Comparison of ENCODE assay signal across 1 cellular context in genomic region chr16:23556881-23557778, GRCh38.
A peak's percentile ranks its signal among the peaks of the same experiment; 100 is the strongest.
TF ChIP-seq lines count a peak whose summit lies in the region.

Gene EARS2 (minus strand): TSS chr16:23557350. CDS start chr16:23557343, 7 bp downstream.
A gene with protein sequence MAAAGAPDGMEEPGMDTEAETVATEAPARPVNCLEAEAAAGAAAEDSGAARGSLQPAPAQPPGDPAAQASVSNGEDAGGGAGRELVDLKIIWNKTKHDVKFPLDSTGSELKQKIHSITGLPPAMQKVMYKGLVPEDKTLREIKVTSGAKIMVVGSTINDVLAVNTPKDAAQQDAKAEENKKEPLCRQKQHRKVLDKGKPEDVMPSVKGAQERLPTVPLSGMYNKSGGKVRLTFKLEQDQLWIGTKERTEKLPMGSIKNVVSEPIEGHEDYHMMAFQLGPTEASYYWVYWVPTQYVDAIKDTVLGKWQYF (plus strand): TSS chr16:23557727. CDS start chr16:23557743, 16 bp downstream.

TF ChIP-seq in HepG2, 621 proteins besides CTCF, POLR2A, EP300 and RAD21 (continued from another document and continues in another):
- TF ChIP-seq ZNF337 (CRISPR knock-in tag; IDR thresholded peaks at IDR 0.05; ENCODE audit: borderline replicate concordance, low read depth), result peak; percentile 77; the same call in 1 of the 2 replicates
- TF ChIP-seq ZNF772 (CRISPR knock-in tag; IDR thresholded peaks at IDR 0.05), result peak; percentile 46
- peak; percentile 68; the same call in 1 of the 2 replicates for TF ChIP-seq ZNF34 (CRISPR knock-in tag; IDR thresholded peaks at IDR 0.05; ENCODE audit: borderline replicate concordance)
- TF ChIP-seq ZNF501 (CRISPR knock-in tag; IDR thresholded peaks at IDR 0.05), result peak; percentile 99
- no peak for TF ChIP-seq WIZ (CRISPR knock-in tag; IDR thresholded peaks at IDR 0.05)
- TF ChIP-seq, protein P1, sequence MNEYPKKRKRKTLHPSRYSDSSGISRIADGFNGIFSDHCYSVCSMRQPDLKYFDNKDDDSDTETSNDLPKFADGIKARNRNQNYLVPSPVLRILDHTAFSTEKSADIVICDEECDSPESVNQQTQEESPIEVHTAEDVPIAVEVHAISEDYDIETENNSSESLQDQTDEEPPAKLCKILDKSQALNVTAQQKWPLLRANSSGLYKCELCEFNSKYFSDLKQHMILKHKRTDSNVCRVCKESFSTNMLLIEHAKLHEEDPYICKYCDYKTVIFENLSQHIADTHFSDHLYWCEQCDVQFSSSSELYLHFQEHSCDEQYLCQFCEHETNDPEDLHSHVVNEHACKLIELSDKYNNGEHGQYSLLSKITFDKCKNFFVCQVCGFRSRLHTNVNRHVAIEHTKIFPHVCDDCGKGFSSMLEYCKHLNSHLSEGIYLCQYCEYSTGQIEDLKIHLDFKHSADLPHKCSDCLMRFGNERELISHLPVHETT (CRISPR knock-in tag; conservative IDR thresholded peaks at IDR 0.05), result peak; percentile 91
- peak; percentile 100 for TF ChIP-seq ZMYM3 (CRISPR knock-in tag; IDR thresholded peaks at IDR 0.05)
- TF ChIP-seq ZKSCAN5 (CRISPR knock-in tag; IDR thresholded peaks at IDR 0.05), result no peak
- TF ChIP-seq HOXA7 (CRISPR knock-in tag; IDR thresholded peaks at IDR 0.05), result no peak
- TF ChIP-seq ZNF510 (CRISPR knock-in tag; IDR thresholded peaks at IDR 0.05; ENCODE audit: low read depth), result peak; percentile 22; the same call in 1 of the 2 replicates
- no peak for TF ChIP-seq NFRKB (IDR thresholded peaks at IDR 0.05)
- TF ChIP-seq, protein P2, sequence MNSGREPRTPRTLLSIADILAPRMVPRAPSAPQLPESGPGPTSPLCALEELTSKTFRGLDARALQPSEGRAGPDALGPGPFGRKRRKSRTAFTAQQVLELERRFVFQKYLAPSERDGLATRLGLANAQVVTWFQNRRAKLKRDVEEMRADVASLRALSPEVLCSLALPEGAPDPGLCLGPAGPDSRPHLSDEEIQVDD (CRISPR knock-in tag; IDR thresholded peaks at IDR 0.05; ENCODE audit: borderline replicate concordance), result no peak; the same call in 1 of the 2 replicates
- peak; percentile 75 for TF ChIP-seq HOMEZ (CRISPR knock-in tag; IDR thresholded peaks at IDR 0.05; ENCODE audit: low read depth)
- no peak; the same call in none of the 2 replicates for TF ChIP-seq CREB3 (CRISPR knock-in tag; IDR thresholded peaks at IDR 0.05)
- TF ChIP-seq ZBTB3 (CRISPR knock-in tag; IDR thresholded peaks at IDR 0.05; ENCODE audit: borderline replicate concordance, low read depth), result peak; percentile 89
- TF ChIP-seq, protein P3, sequence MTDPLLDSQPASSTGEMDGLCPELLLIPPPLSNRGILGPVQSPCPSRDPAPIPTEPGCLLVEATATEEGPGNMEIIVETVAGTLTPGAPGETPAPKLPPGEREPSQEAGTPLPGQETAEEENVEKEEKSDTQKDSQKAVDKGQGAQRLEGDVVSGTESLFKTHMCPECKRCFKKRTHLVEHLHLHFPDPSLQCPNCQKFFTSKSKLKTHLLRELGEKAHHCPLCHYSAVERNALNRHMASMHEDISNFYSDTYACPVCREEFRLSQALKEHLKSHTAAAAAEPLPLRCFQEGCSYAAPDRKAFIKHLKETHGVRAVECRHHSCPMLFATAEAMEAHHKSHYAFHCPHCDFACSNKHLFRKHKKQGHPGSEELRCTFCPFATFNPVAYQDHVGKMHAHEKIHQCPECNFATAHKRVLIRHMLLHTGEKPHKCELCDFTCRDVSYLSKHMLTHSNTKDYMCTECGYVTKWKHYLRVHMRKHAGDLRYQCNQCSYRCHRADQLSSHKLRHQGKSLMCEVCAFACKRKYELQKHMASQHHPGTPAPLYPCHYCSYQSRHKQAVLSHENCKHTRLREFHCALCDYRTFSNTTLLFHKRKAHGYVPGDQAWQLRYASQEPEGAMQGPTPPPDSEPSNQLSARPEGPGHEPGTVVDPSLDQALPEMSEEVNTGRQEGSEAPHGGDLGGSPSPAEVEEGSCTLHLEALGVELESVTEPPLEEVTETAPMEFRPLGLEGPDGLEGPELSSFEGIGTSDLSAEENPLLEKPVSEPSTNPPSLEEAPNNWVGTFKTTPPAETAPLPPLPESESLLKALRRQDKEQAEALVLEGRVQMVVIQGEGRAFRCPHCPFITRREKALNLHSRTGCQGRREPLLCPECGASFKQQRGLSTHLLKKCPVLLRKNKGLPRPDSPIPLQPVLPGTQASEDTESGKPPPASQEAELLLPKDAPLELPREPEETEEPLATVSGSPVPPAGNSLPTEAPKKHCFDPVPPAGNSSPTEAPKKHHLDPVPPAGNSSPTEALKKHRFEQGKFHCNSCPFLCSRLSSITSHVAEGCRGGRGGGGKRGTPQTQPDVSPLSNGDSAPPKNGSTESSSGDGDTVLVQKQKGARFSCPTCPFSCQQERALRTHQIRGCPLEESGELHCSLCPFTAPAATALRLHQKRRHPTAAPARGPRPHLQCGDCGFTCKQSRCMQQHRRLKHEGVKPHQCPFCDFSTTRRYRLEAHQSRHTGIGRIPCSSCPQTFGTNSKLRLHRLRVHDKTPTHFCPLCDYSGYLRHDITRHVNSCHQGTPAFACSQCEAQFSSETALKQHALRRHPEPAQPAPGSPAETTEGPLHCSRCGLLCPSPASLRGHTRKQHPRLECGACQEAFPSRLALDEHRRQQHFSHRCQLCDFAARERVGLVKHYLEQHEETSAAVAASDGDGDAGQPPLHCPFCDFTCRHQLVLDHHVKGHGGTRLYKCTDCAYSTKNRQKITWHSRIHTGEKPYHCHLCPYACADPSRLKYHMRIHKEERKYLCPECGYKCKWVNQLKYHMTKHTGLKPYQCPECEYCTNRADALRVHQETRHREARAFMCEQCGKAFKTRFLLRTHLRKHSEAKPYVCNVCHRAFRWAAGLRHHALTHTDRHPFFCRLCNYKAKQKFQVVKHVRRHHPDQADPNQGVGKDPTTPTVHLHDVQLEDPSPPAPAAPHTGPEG (CRISPR knock-in tag; IDR thresholded peaks at IDR 0.05), result peak; percentile 78
- peak; percentile 35; the same call in 1 of the 2 replicates for TF ChIP-seq TBX3 (IDR thresholded peaks at IDR 0.05; ENCODE audit: borderline replicate concordance)
- TF ChIP-seq HINFP (CRISPR knock-in tag; IDR thresholded peaks at IDR 0.05; ENCODE audit: low read depth), result peak; percentile 72; the same call in 1 of the 2 replicates
- TF ChIP-seq ZNF776 (CRISPR knock-in tag; IDR thresholded peaks at IDR 0.05), result peak; percentile 94; the same call in 1 of the 2 replicates
- peak; percentile 27 for TF ChIP-seq PRPF4 (IDR thresholded peaks at IDR 0.05; ENCODE audit: low read depth, low read length, poor library complexity, severe bottlenecking)
- peak; percentile 95 for TF ChIP-seq ASH2L (IDR thresholded peaks at IDR 0.05; ENCODE audit: insufficient read length, low read depth, low read length)
- peak; percentile 93 for TF ChIP-seq ZNF746 (CRISPR knock-in tag; IDR thresholded peaks at IDR 0.05)
- peak; percentile 76 for TF ChIP-seq AGO2 (optimal IDR thresholded peaks at IDR 0.05; ENCODE audit: low read depth, low read length)
- TF ChIP-seq ZNF800 (CRISPR knock-in tag; IDR thresholded peaks at IDR 0.05), result peak; percentile 90
- peak; percentile 73; the same call in 1 of the 2 replicates for TF ChIP-seq RAD51 (IDR thresholded peaks at IDR 0.05; ENCODE audit: borderline replicate concordance)
- peak; percentile 77; the same call in 1 of the 2 replicates for TF ChIP-seq ZNF552 (CRISPR knock-in tag; IDR thresholded peaks at IDR 0.05; ENCODE audit: borderline replicate concordance)
- no peak for TF ChIP-seq ZNF30 (CRISPR knock-in tag; IDR thresholded peaks at IDR 0.05)
- peak; percentile 100 for TF ChIP-seq XRCC5 (optimal IDR thresholded peaks at IDR 0.05; ENCODE audit: low read length)
- peak; percentile 100 for TF ChIP-seq MYC (CRISPR knock-in tag; IDR thresholded peaks at IDR 0.05; ENCODE audit: borderline replicate concordance)
- TF ChIP-seq ZNF577 (CRISPR knock-in tag; IDR thresholded peaks at IDR 0.05; ENCODE audit: borderline replicate concordance, low read depth), result peak; percentile 94; the same call in 1 of the 2 replicates
- peak; percentile 63; the same call in 1 of the 2 replicates for TF ChIP-seq AHDC1 (CRISPR knock-in tag; IDR thresholded peaks at IDR 0.05; ENCODE audit: borderline replicate concordance)
- TF ChIP-seq ZNF343 (CRISPR knock-in tag; IDR thresholded peaks at IDR 0.05), result no peak
- peak; percentile 70; the same call in 1 of the 2 replicates for TF ChIP-seq SRF (IDR thresholded peaks at IDR 0.05; ENCODE audit: low read depth, low read length)
- TF ChIP-seq ZNF569 (CRISPR knock-in tag; IDR thresholded peaks at IDR 0.05; ENCODE audit: borderline replicate concordance), result peak; percentile 95; the same call in 1 of the 2 replicates
- TF ChIP-seq ETV5 (CRISPR knock-in tag; IDR thresholded peaks at IDR 0.05; ENCODE audit: borderline replicate concordance), result peak; percentile 83
- TF ChIP-seq ZNF782 (CRISPR knock-in tag; IDR thresholded peaks at IDR 0.05; ENCODE audit: borderline replicate concordance), result peak; percentile 72; the same call in 1 of the 2 replicates
